Comparison of ENCODE assay signal across 10 cellular contexts in the genomic region with DNA sequence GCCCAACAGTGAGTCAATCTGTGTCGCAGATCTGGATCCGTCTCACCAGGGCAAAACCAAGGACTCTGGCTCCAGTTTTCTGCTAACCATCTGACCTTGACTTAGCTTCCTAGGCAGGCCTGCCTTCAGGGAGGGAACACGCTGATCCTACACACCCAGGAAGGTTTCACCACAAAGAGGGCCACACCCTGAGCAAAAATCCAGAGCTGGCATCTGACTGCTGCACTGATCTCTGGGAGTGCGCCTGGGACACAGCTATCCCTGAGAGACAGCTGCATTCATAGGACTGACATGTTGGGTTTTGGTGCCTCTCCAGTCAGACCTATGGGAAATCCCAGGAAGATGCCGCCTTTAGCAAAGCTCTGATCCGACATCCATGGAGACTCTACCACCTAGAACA. TPM values are rescaled to one million over a fixed set of nuclear protein-coding genes. Genes with fewer than 3 reads are reported as not detected.
A peak's percentile ranks its signal among the peaks of the same experiment; 100 is the strongest.
DNase-seq lines count a peak whose midpoint lies in the region; ATAC-seq, FAIRE-seq and TF ChIP-seq lines count a peak whose summit lies in the region.
"Had no signal": no experiment of that assay in that cellular context is flagged by ENCODE, and none has a peak within 500 bp of the region (broad histone marks: within the 10 kb centered on the region; RNA-seq: fewer than 3 reads in every experiment).

No MANE protein-coding gene starts in this region.

- TF ChIP-seq CTCF in mammary epithelial cell (conservative IDR thresholded peaks at IDR 0.05 in 1 of 2, IDR thresholded peaks at IDR 0.05 in 1 of 2; ENCODE audit: extremely low read depth in 1 of 2, insufficient read depth in 1 of 2, low read depth in 1 of 2, low read length in 2 of 2) = no peak

- H3K36me3 ChIP-seq in mammary epithelial cell (ENCODE audit: insufficient read depth, low read length) = peaks cover 13% of the 10 kb centered on the region

- intact Hi-C loops in Right ventricle myocardium superior (cut with DNase I) = no loop called here
- intact Hi-C loops in cardiac septum (cut with DNase I) = no loop called here
- intact Hi-C loops in mammary epithelial cell (cut with micrococcal nuclease) = loop anchor here (2.0 to 5.0 kb wide), 2 partner anchors 78 to 565 kb away; no protein-coding TSS in a partner anchor
- intact Hi-C loops in left colon (cut with DNase I, micrococcal nuclease) = no loop called here

- H3K27me3 ChIP-seq in mammary epithelial cell (ENCODE audit: insufficient read depth, low read length) = no peaks in the 10 kb centered on the region

- no peak for FAIRE-seq in urothelium cell line (lab: Jason Lieb, UNC)

- dilution Hi-C loops in mammary epithelial cell (cut with HindIII; ENCODE audit: low sequenced_read_pairs) = loop anchor here (5.0 kb wide), 1 partner anchor 50 kb away; a partner anchor contains a TSS

- H3K4me1 ChIP-seq in mammary epithelial cell (ENCODE audit: insufficient read depth, low read length) = peaks cover 32% of the 10 kb centered on the region

- peak overlapping the region; percentile 93 for H3K27ac ChIP-seq in mammary epithelial cell (ENCODE audit: insufficient read depth, low read depth, low read length)

- H3K4me2 ChIP-seq in mammary epithelial cell (ENCODE audit: insufficient read depth, low read depth, low read length) = peak overlapping the region; percentile 50

- in situ Hi-C loops in mammary epithelial cell (cut with MboI; ENCODE audit: low sequenced_read_pairs in 2 of 2) = no loop called here

- CTCF ChIA-PET in mammary epithelial cell (lab: Charles Lee; ENCODE audit: low non-redundant PET) = interaction anchor here (0.5 to 0.9 kb wide), 7 partner anchors 19 to 1259 kb away, joined by 3 to 28 read pairs (median 4); no protein-coding TSS in a partner anchor

- no peaks in the 10 kb centered on the region for H4K20me1 ChIP-seq in mammary epithelial cell (ENCODE audit: insufficient read depth, low read length)

- peak overlapping the region in 1 of 3 experiments; percentile 16 for H3K4me3 ChIP-seq in mammary epithelial cell (replicated peaks in 1 of 3; ENCODE audit: insufficient read depth in 1 of 3, low read depth in 2 of 3, low read length in 3 of 3)

- peaks cover 20% of the 10 kb centered on the region for H3K79me2 ChIP-seq in mammary epithelial cell (ENCODE audit: insufficient read depth, low read length)

- H3K9ac ChIP-seq in mammary epithelial cell (ENCODE audit: insufficient read depth, low read length) = peak overlapping the region; percentile 64

- peak; percentile 52 for DNase-seq in Right ventricle myocardium superior
- DNase-seq in cardiac septum (ENCODE audit: low spot score) = no peak
- peak; percentile 89 for DNase-seq in mammary epithelial cell
- peak; percentile 16 to 72 for DNase-seq in left colon
- peak; percentile 48 for DNase-seq in urothelium cell line (ENCODE audit: low spot score)
- no peak for DNase-seq in SKM-1 treated with dmso at 0.1 percent for 144 hours (lab: John Stamatoyannopoulos, UW; ENCODE audit: unreplicated experiment)
- DNase-seq: activated CD4-positive, alpha-beta T cell treated with anti-CD3 and anti-CD28 coated beads, Interleukin-2, amount 10 ng/mL, durations not matched to agents 24 days and 14 days; activated naive CD8-positive, alpha-beta T cell treated with anti-CD3 and anti-CD28 coated beads, Interleukin-2, amount 10 ng/mL, durations not matched to agents 7 days and 5 days had no signal

- ATAC-seq in Right ventricle myocardium superior (ENCODE audit: poor library complexity) (peak; percentile 89), left colon (peak; percentile 94), GM21825 (IDR thresholded peaks at IDR 0.05; ENCODE audit: unreplicated experiment) (no peak), HG03521 (IDR thresholded peaks at IDR 0.05; ENCODE audit: unreplicated experiment) (no peak)

- H2AFZ ChIP-seq in mammary epithelial cell (ENCODE audit: low read depth, low read length) = peak overlapping the region; percentile 67

- no peaks in the 10 kb centered on the region for H3K9me3 ChIP-seq in mammary epithelial cell (replicated peaks; ENCODE audit: insufficient read depth, low read length)

- 18% methylated on average over 6 of the region's 6 CpGs for WGBS in mammary epithelial cell (ENCODE audit: low coverage, missing lambda C conversion rate)

- BruUV-seq in mammary epithelial cell (replicated peaks; lab: Mats Ljungman, UMichigan) = no TSS peak

RNA-seq across cellular contexts. Expression of a gene that starts 47.5 kb away (rescaled TPM):
- total RNA-seq in Right ventricle myocardium superior (74.0 TPM), cardiac septum (48.2 TPM), mammary epithelial cell (10 to 100 TPM; 31.8 to 43.5 TPM), left colon (10 to 100 TPM; 27.1 to 36.7 TPM)
- 19.8 TPM for polyA plus RNA-seq in mammary epithelial cell
- 33.3 TPM for polyA minus RNA-seq in mammary epithelial cell

Comparison
In these comparisons a context has a peak if more than half of its experiments do, and no peak if none do; other contexts are left out.
1. DNase-seq: peak in Right ventricle myocardium superior (single experiment), mammary epithelial cell (single experiment), left colon (2 of 2) and urothelium cell line (single experiment); none in cardiac septum (single experiment) and SKM-1 treated with dmso at 0.1 percent for 144 hours (single experiment).
2. ATAC-seq: peak in Right ventricle myocardium superior (single experiment) and left colon (single experiment); none in GM21825 (single experiment) and HG03521 (single experiment).